In the genomic region with DNA sequence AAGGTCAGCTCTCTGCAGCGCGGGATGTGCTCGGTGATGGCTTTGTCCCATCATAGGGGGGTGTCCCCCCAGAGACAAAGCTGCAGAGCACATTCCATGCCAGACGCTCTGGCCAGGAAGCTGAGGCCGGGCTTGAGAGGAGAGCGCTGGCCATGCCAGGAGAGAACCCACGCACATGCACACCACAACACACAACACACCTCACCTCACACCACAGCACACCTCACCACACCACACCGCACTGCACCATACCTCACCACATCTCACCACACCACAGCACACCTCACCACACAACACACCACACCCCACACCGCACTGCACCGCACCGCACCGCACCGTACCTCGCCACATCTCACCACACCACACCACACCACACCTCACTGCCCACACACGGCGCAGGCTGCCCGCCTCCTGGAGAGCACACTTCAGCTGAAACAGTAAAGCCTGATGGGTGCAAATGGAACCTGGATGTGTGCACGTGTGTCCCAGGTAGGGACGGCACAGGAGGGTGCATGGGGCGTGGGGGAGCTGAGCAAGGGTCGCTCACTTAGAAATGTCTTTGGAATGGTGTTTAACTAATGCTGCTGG, we compare ENCODE assay signal across 1 cellular context.
TF ChIP-seq lines count a peak whose summit lies in the region.

No MANE protein-coding gene starts in this region.

TF ChIP-seq in HEK293, 187 proteins besides CTCF, POLR2A, EP300 and RAD21 (continued from another document):
- no peak for TF ChIP-seq ZXDB (tag by site-specific recombination; IDR thresholded peaks at IDR 0.05)
- TF ChIP-seq ZNF433 (tag by site-specific recombination; IDR thresholded peaks at IDR 0.05; ENCODE audit: low read depth) = no peak
- no peak for TF ChIP-seq ZNF423 (tag by site-specific recombination; IDR thresholded peaks at IDR 0.05)
- TF ChIP-seq, protein P1, sequence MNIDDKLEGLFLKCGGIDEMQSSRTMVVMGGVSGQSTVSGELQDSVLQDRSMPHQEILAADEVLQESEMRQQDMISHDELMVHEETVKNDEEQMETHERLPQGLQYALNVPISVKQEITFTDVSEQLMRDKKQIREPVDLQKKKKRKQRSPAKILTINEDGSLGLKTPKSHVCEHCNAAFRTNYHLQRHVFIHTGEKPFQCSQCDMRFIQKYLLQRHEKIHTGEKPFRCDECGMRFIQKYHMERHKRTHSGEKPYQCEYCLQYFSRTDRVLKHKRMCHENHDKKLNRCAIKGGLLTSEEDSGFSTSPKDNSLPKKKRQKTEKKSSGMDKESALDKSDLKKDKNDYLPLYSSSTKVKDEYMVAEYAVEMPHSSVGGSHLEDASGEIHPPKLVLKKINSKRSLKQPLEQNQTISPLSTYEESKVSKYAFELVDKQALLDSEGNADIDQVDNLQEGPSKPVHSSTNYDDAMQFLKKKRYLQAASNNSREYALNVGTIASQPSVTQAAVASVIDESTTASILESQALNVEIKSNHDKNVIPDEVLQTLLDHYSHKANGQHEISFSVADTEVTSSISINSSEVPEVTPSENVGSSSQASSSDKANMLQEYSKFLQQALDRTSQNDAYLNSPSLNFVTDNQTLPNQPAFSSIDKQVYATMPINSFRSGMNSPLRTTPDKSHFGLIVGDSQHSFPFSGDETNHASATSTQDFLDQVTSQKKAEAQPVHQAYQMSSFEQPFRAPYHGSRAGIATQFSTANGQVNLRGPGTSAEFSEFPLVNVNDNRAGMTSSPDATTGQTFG (tag by site-specific recombination; IDR thresholded peaks at IDR 0.05; ENCODE audit: borderline replicate concordance) = peak; percentile 24; the same call in 1 of the 2 replicates
- no peak for TF ChIP-seq ZNF76 (tag by site-specific recombination; IDR thresholded peaks at IDR 0.05; ENCODE audit: borderline replicate concordance, low read depth)
- no peak for TF ChIP-seq ZNF596 (tag by site-specific recombination; IDR thresholded peaks at IDR 0.05)
- TF ChIP-seq, protein P2, sequence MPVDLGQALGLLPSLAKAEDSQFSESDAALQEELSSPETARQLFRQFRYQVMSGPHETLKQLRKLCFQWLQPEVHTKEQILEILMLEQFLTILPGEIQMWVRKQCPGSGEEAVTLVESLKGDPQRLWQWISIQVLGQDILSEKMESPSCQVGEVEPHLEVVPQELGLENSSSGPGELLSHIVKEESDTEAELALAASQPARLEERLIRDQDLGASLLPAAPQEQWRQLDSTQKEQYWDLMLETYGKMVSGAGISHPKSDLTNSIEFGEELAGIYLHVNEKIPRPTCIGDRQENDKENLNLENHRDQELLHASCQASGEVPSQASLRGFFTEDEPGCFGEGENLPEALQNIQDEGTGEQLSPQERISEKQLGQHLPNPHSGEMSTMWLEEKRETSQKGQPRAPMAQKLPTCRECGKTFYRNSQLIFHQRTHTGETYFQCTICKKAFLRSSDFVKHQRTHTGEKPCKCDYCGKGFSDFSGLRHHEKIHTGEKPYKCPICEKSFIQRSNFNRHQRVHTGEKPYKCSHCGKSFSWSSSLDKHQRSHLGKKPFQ (tag by site-specific recombination; IDR thresholded peaks at IDR 0.05) = 0 out of 2 replicates have a peak, but pooled peaks have one; percentile 45
